9 cellular contexts compared by ENCODE assay signal in genomic region chr15:51736646-51737537, GRCh38. TPM values are rescaled to one million over a fixed set of nuclear protein-coding genes. Genes with fewer than 3 reads are reported as not detected.
DNase-seq lines count a peak whose midpoint lies in the region; ATAC-seq, FAIRE-seq and TF ChIP-seq lines count a peak whose summit lies in the region.
"Had no signal": no experiment of that assay in that cellular context is flagged by ENCODE, and none has a peak within 500 bp of the region (broad histone marks: within the 10 kb centered on the region; RNA-seq: fewer than 3 reads in every experiment).

No MANE protein-coding gene starts in this region.

- DNase-seq in Daoy (ENCODE audit: low read depth) (peak; percentile 74), UCSD-AML1 (lab: John Stamatoyannopoulos, UW; ENCODE audit: unreplicated experiment) (peak; percentile 65), bronchial epithelial cell (ENCODE audit: low read depth) (no peak), left lobe of liver (ENCODE audit: low spot score) (peak; percentile 66), A172 (ENCODE audit: low spot score) (no peak)
- peak; percentile 60 for DNase-seq in stimulated activated CD4-positive, alpha-beta T cell treated with anti-CD3 and anti-CD28 coated beads, Interleukin-4, amount 100 ng/mL, for 1 hour

- no peaks in the 10 kb centered on the region for H3K36me3 ChIP-seq in KOPT-K1 (ENCODE audit: insufficient read depth, low read length)
- H3K36me3 ChIP-seq in bronchial epithelial cell (ENCODE audit: control insufficient read depth, insufficient read depth, low read length), result no peaks in the 10 kb centered on the region

- FAIRE-seq in bronchial epithelial cell (lab: Jason Lieb, UNC), result no peak

- no peak for TF ChIP-seq CTCF in bronchial epithelial cell (IDR thresholded peaks at IDR 0.05; ENCODE audit: insufficient read depth, low read length, severe bottlenecking)

- H3K9me3 ChIP-seq in KOPT-K1 (ENCODE audit: insufficient read depth, low read length, poor library complexity, severe bottlenecking), result no peaks in the 10 kb centered on the region

- H3K27me3 ChIP-seq in bronchial epithelial cell (ENCODE audit: control insufficient read depth, insufficient read depth, low read length), result no peaks in the 10 kb centered on the region

- ATAC-seq in GM21528 (IDR thresholded peaks at IDR 0.05; ENCODE audit: low FRiP score, unreplicated experiment) (peak; percentile 34), left lobe of liver (peak; percentile 61)

- peak overlapping the region; percentile 83 for H3K27ac ChIP-seq in KOPT-K1 (ENCODE audit: low read depth, low read length, poor library complexity, severe bottlenecking)

- peak overlapping the region; percentile 63 for H3K4me3 ChIP-seq in bronchial epithelial cell (ENCODE audit: low read depth, low read length)

RNA-seq across cellular contexts. Expression of gene LYSMD2, which starts 0.6 kb away (rescaled TPM):
- total RNA-seq in Daoy (2014; rRNA removed; shearing (Covaris generic)), result 60.3 and 61.0 TPM in 2 replicates
- 2.4 and 4.2 TPM in 2 replicates for total RNA-seq in bronchial epithelial cell
- 4.8 TPM for total RNA-seq in left lobe of liver
- 25.9 and 27.3 TPM in 2 replicates for total RNA-seq in A172 (2014; rRNA removed; shearing (Covaris generic))

RNA-seq across cellular contexts. Expression of gene TMOD2, which starts 14.5 kb away (rescaled TPM):
- 8.7 and 15.5 TPM in 2 replicates for total RNA-seq in Daoy (2014; rRNA removed; shearing (Covaris generic))
- 2.1 and 2.2 TPM in 2 replicates for total RNA-seq in bronchial epithelial cell
- 1.4 TPM for total RNA-seq in left lobe of liver
- total RNA-seq in A172 (2014; rRNA removed; shearing (Covaris generic)), result 7.0 and 7.9 TPM in 2 replicates

RNA-seq across cellular contexts. Expression of gene SCG3, which starts 55.6 kb away (rescaled TPM):
- 0.86 and 2.4 TPM in 2 replicates for total RNA-seq in Daoy (2014; rRNA removed; shearing (Covaris generic))
- total RNA-seq in bronchial epithelial cell, result not detected in 2 replicates
- total RNA-seq in left lobe of liver, result not detected
- not detected in 2 replicates for total RNA-seq in A172 (2014; rRNA removed; shearing (Covaris generic))
- total RNA-seq: glomerular endothelial cell had no signal

Comparison
In these comparisons a context has a peak if more than half of its experiments do, and no peak if none do; other contexts are left out.
1. DNase-seq: peak in Daoy (single experiment), UCSD-AML1 (single experiment), left lobe of liver (single experiment) and stimulated activated CD4-positive, alpha-beta T cell treated with anti-CD3 and anti-CD28 coated beads, Interleukin-4, amount 100 ng/mL, for 1 hour (single experiment); none in bronchial epithelial cell (single experiment) and A172 (single experiment).